ENCODE assay signal across 9 cellular contexts in the genomic region with DNA sequence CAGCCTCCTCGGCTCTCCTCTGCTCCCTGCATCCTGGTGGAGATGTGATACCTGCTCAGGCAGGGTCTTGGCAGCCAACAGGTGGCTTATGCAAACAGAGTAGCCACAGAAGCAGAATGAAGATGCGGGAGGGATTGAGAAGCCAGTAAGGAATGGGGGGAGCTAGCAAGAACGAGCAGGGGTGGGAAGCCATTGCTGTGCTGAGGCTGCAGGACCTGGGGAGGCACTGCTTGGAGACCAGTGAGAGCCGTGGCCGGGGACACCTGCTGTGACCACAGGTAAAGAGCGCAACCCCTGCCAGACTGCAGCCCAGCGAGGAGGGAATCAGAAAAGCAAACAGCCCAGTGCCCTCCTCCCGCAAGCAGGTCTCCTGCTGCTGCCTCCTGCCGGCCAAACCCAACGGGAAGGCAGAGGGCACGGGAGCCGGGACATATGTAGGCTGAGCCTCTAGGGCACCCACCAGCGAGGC. TPM values are rescaled to one million over a fixed set of nuclear protein-coding genes. Genes with fewer than 3 reads are reported as not detected.
DNase-seq lines count a peak whose midpoint lies in the region; ATAC-seq, FAIRE-seq and TF ChIP-seq lines count a peak whose summit lies in the region.
"Had no signal": no experiment of that assay in that cellular context is flagged by ENCODE, and none has a peak within 500 bp of the region (broad histone marks: within the 10 kb centered on the region; RNA-seq: fewer than 3 reads in every experiment).

No MANE protein-coding gene starts in this region.

- TF ChIP-seq POLR2A in endothelial cell of umbilical vein (IDR thresholded peaks at IDR 0.05; ENCODE audit: low read depth, low read length), result no peak

- H3K9me3 ChIP-seq in OCI-LY7 (ENCODE audit: low read length), result no peaks in the 10 kb centered on the region
- no peaks in the 10 kb centered on the region for H3K9me3 ChIP-seq in endothelial cell of umbilical vein (replicated peaks; ENCODE audit: control insufficient read depth, insufficient read depth, low read length)

- H3K9me1 ChIP-seq in endothelial cell of umbilical vein (replicated peaks; ENCODE audit: control insufficient read depth, extremely low read depth, insufficient read depth, low read length), result no peaks in the 10 kb centered on the region

- dilution Hi-C loops in endothelial cell of umbilical vein (cut with MboI; ENCODE audit: extremely low pct_ligation_motif_present, low sequenced_read_pairs), result no loop called here

- peaks cover 39% of the 10 kb centered on the region for H3K27me3 Mint-ChIP-seq in activated CD4-positive, alpha-beta T cell treated with anti-CD3 and anti-CD28 coated beads, Interleukin-2, amount 10 ng/mL, durations not matched to agents 7 days and 5 days

- ATAC-seq in GM18502 (IDR thresholded peaks at IDR 0.05; ENCODE audit: poor library complexity, unreplicated experiment) (no peak), GM18909 (IDR thresholded peaks at IDR 0.05; ENCODE audit: poor library complexity, unreplicated experiment) (no peak)

- H3K4me3 Mint-ChIP-seq in activated CD4-positive, alpha-beta T cell treated with anti-CD3 and anti-CD28 coated beads, Interleukin-2, amount 10 ng/mL, durations not matched to agents 7 days and 5 days, result no peak overlapping the region

- H3K79me2 ChIP-seq in OCI-LY7 (ENCODE audit: insufficient read depth, low read depth, low read length), result no peaks in the 10 kb centered on the region
- no peaks in the 10 kb centered on the region for H3K79me2 ChIP-seq in endothelial cell of umbilical vein (ENCODE audit: control insufficient read depth, insufficient read depth, low read length)

- no peaks in the 10 kb centered on the region for H3K27me3 ChIP-seq in endothelial cell of umbilical vein (ENCODE audit: control insufficient read depth in 2 of 2, insufficient read depth in 2 of 2, low read length in 2 of 2)

- no peaks in the 10 kb centered on the region for H3K36me3 Mint-ChIP-seq in activated CD4-positive, alpha-beta T cell treated with anti-CD3 and anti-CD28 coated beads, Interleukin-2, amount 10 ng/mL, durations not matched to agents 7 days and 5 days (ENCODE audit: low read depth)

- no peak overlapping the region for H3K4me3 ChIP-seq in OCI-LY7 (ENCODE audit: low read depth, low read length, poor library complexity, severe bottlenecking)
- H3K4me3 ChIP-seq in endothelial cell of umbilical vein (replicated peaks in 1 of 3; ENCODE audit: insufficient read depth in 1 of 3, low read depth in 1 of 3, low read length in 3 of 3), result no peak overlapping the region

- H2AFZ ChIP-seq in OCI-LY7 (ENCODE audit: low read length), result no peak overlapping the region
- no peak overlapping the region for H2AFZ ChIP-seq in endothelial cell of umbilical vein (ENCODE audit: low read depth, low read length)

- H3K9ac ChIP-seq in endothelial cell of umbilical vein (replicated peaks; ENCODE audit: extremely low read depth, insufficient read depth, low read length), result no peak overlapping the region

- no peak overlapping the region for H3K27ac Mint-ChIP-seq in activated CD4-positive, alpha-beta T cell treated with anti-CD3 and anti-CD28 coated beads, Interleukin-2, amount 10 ng/mL, durations not matched to agents 7 days and 5 days

- CTCF ChIA-PET in activated CD4-positive, alpha-beta T cell treated with anti-CD3 and anti-CD28 coated beads, Interleukin-2, amount 10 ng/mL, durations not matched to agents 7 days and 5 days (lab: Charles Lee), result no interaction called here
- CTCF ChIA-PET in OCI-LY7 (lab: Charles Lee; ENCODE audit: unreplicated experiment) (no interaction called here), endothelial cell of umbilical vein (lab: Charles Lee) (interaction anchor here (1.0 to 6.2 kb wide), 6 partner anchors 151 to 832 kb away, joined by 3 to 93 read pairs (median 22); no protein-coding TSS in a partner anchor)

- intact Hi-C loops in OCI-LY7 (cut with micrococcal nuclease; ENCODE audit: unreplicated experiment) (loop anchor here (5.0 kb wide), 1 partner anchor 713 kb away; no protein-coding TSS in a partner anchor), endothelial cell of umbilical vein (cut with micrococcal nuclease) (loop anchor here (5.0 kb wide), 1 partner anchor 633 kb away; no protein-coding TSS in a partner anchor)

- BruUV-seq in OCI-LY7 (replicated peaks; lab: Mats Ljungman, UMichigan) (no TSS peak), endothelial cell of umbilical vein (replicated peaks; lab: Mats Ljungman, UMichigan) (no TSS peak)

- POLR2A ChIA-PET in activated CD4-positive, alpha-beta T cell treated with anti-CD3 and anti-CD28 coated beads, Interleukin-2, amount 10 ng/mL, durations not matched to agents 7 days and 5 days (lab: Charles Lee), result interaction anchor here (0.6 kb wide), 1 partner anchor 712 kb away, joined by 4 read pairs; no protein-coding TSS in a partner anchor
- POLR2A ChIA-PET in OCI-LY7 (lab: Charles Lee) (interaction anchor here (0.7 kb wide), 1 partner anchor 21 kb away, joined by 3 read pairs; no protein-coding TSS in a partner anchor), endothelial cell of umbilical vein (lab: Charles Lee) (no interaction called here)

- H3K4me1 ChIP-seq in OCI-LY7 (ENCODE audit: insufficient read depth, low read length, poor library complexity, severe bottlenecking) (no peaks in the 10 kb centered on the region), endothelial cell of umbilical vein (ENCODE audit: control insufficient read depth, extremely low read depth, insufficient read depth, low read length) (no peaks in the 10 kb centered on the region)

- H3K27ac ChIP-seq in OCI-LY7 (ENCODE audit: low read depth, low read length, poor library complexity, severe bottlenecking), result no peak overlapping the region
- no peak overlapping the region for H3K27ac ChIP-seq in endothelial cell of umbilical vein (ENCODE audit: insufficient read depth, low read depth, low read length)

- DNase-seq in activated CD4-positive, alpha-beta T cell treated with anti-CD3 and anti-CD28 coated beads for 48 hours, result peak; percentile 46
- DNase-seq in activated CD4-positive, alpha-beta T cell treated with anti-CD3 and anti-CD28 coated beads, Interleukin-2, amount 10 ng/mL, durations not matched to agents 7 days and 5 days, result no peak
- DNase-seq in OCI-LY7 (ENCODE audit: low spot score) (no peak), endothelial cell of umbilical vein (ENCODE audit: low read depth, low spot score) (no peak), NCI-H1048 (lab: John Stamatoyannopoulos, UW) (no peak)
- peak; percentile 19 for DNase-seq in stimulated activated CD4-positive, alpha-beta T cell treated with anti-CD3 and anti-CD28 coated beads, Interleukin-1b, Interleukin-23, amount 100 ng/mL, for 48 hours
- DNase-seq: DND-41 had no signal

- H3K36me3 ChIP-seq in OCI-LY7 (ENCODE audit: insufficient read depth, low read length) (no peaks in the 10 kb centered on the region), endothelial cell of umbilical vein (ENCODE audit: control insufficient read depth in 2 of 2, extremely low read depth in 1 of 2, insufficient read depth in 2 of 2, low read length in 2 of 2) (no peaks in the 10 kb centered on the region)

- H4K20me1 ChIP-seq in OCI-LY7 (ENCODE audit: insufficient read depth, low read length) (no peaks in the 10 kb centered on the region), endothelial cell of umbilical vein (replicated peaks; ENCODE audit: control insufficient read depth, extremely low read depth, insufficient read depth, low read length) (no peaks in the 10 kb centered on the region)

- H3K9me2 ChIP-seq in OCI-LY7 (ENCODE audit: insufficient read depth, low read length), result no peaks in the 10 kb centered on the region

- peaks cover 5% of the 10 kb centered on the region for H3K4me1 Mint-ChIP-seq in activated CD4-positive, alpha-beta T cell treated with anti-CD3 and anti-CD28 coated beads, Interleukin-2, amount 10 ng/mL, durations not matched to agents 7 days and 5 days

- TF ChIP-seq CTCF in OCI-LY7 (conservative IDR thresholded peaks at IDR 0.05; ENCODE audit: low read length) (peak; percentile 41; the same call in 1 of the 2 replicates), endothelial cell of umbilical vein (IDR thresholded peaks at IDR 0.05; ENCODE audit: extremely low read depth in 1 of 2, insufficient read depth in 1 of 2, low read depth in 1 of 2, low read length in 2 of 2) (peak; percentile 25 to 48)

- H3K9me3 Mint-ChIP-seq in activated CD4-positive, alpha-beta T cell treated with anti-CD3 and anti-CD28 coated beads, Interleukin-2, amount 10 ng/mL, durations not matched to agents 7 days and 5 days, result no peaks in the 10 kb centered on the region

- FAIRE-seq in endothelial cell of umbilical vein (lab: Jason Lieb, UNC), result peak; percentile 70

- H3K4me2 ChIP-seq in OCI-LY7 (ENCODE audit: low read length) (no peak overlapping the region), endothelial cell of umbilical vein (ENCODE audit: insufficient read depth, low read length) (no peak overlapping the region)

TF ChIP-seq in endothelial cell of umbilical vein, 7 proteins besides CTCF, POLR2A, EP300 and RAD21 (continues in another document):
- no peak for TF ChIP-seq POLR2AphosphoS5 (IDR thresholded peaks at IDR 0.05; ENCODE audit: insufficient read depth, low read depth, low read length)

RNA-seq across cellular contexts. Expression of a gene that starts 14.7 kb away (rescaled TPM):
- total RNA-seq in activated CD4-positive, alpha-beta T cell treated with anti-CD3 and anti-CD28 coated beads, Interleukin-2, amount 10 ng/mL, durations not matched to agents 7 days and 5 days, result not detected
- not detected in 2 replicates for total RNA-seq in OCI-LY7 (2014; rRNA removed; shearing (Covaris generic))
- total RNA-seq in OCI-LY7 (2022), result not detected in 2 replicates
- not detected in 2 replicates for total RNA-seq in endothelial cell of umbilical vein
- not detected in 2 replicates for polyA plus RNA-seq in endothelial cell of umbilical vein
- not detected in 2 replicates for polyA plus RNA-seq in endothelial cell of umbilical vein (2011; cell fraction: cytosol; rRNA removed)
- not detected in 2 replicates for polyA plus RNA-seq in endothelial cell of umbilical vein (2011; cell fraction: nucleus; rRNA removed)
- not detected in 2 replicates for polyA plus RNA-seq in endothelial cell of umbilical vein (2012)
- not detected in 2 replicates for polyA minus RNA-seq in endothelial cell of umbilical vein
- polyA minus RNA-seq in endothelial cell of umbilical vein (2011; cell fraction: cytosol; rRNA and poly(A)+ RNA removed), result not detected
- polyA minus RNA-seq in endothelial cell of umbilical vein (2011; cell fraction: nucleus; rRNA and poly(A)+ RNA removed), result not detected in 2 replicates

RNA-seq across cellular contexts. Expression of a gene that starts 24.0 kb away (rescaled TPM):
- total RNA-seq in activated CD4-positive, alpha-beta T cell treated with anti-CD3 and anti-CD28 coated beads, Interleukin-2, amount 10 ng/mL, durations not matched to agents 7 days and 5 days, result 10 to 100 TPM; 16.4 to 22.0 TPM
- total RNA-seq in OCI-LY7 (2014; rRNA removed; shearing (Covaris generic)), result 34.5 and 39.4 TPM in 2 replicates
- total RNA-seq in OCI-LY7 (2022) (22.7 and 31.0 TPM in 2 replicates), endothelial cell of umbilical vein (35.3 and 37.7 TPM in 2 replicates)
- polyA plus RNA-seq in endothelial cell of umbilical vein, result 26.3 and 28.3 TPM in 2 replicates
- 28.1 and 32.9 TPM in 2 replicates for polyA plus RNA-seq in endothelial cell of umbilical vein (2011; cell fraction: cytosol; rRNA removed)
- polyA plus RNA-seq in endothelial cell of umbilical vein (2011; cell fraction: nucleus; rRNA removed), result 18.5 and 20.6 TPM in 2 replicates
- 9.5 and 15.1 TPM in 2 replicates for polyA plus RNA-seq in endothelial cell of umbilical vein (2012)
- 8.7 and 9.1 TPM in 2 replicates for polyA minus RNA-seq in endothelial cell of umbilical vein
- polyA minus RNA-seq in endothelial cell of umbilical vein (2011; cell fraction: cytosol; rRNA and poly(A)+ RNA removed), result 12.7 TPM
- polyA minus RNA-seq in endothelial cell of umbilical vein (2011; cell fraction: nucleus; rRNA and poly(A)+ RNA removed), result 4.6 and 5.4 TPM in 2 replicates

Comparison
In these comparisons a context has a peak if more than half of its experiments do, and no peak if none do; other contexts are left out.
1. DNase-seq: peak in activated CD4-positive, alpha-beta T cell treated with anti-CD3 and anti-CD28 coated beads for 48 hours (single experiment) and stimulated activated CD4-positive, alpha-beta T cell treated with anti-CD3 and anti-CD28 coated beads, Interleukin-1b, Interleukin-23, amount 100 ng/mL, for 48 hours (single experiment); none in activated CD4-positive, alpha-beta T cell treated with anti-CD3 and anti-CD28 coated beads, Interleukin-2, amount 10 ng/mL, durations not matched to agents 7 days and 5 days (single experiment), OCI-LY7 (single experiment), endothelial cell of umbilical vein (single experiment) and NCI-H1048 (single experiment).